Comparison of ENCODE assay signal across 8 cellular contexts in genomic region chr17:27471321-27472269, GRCh38. TPM values are rescaled to one million over a fixed set of nuclear protein-coding genes. Genes with fewer than 3 reads are reported as not detected.
A peak's percentile ranks its signal among the peaks of the same experiment; 100 is the strongest.
DNase-seq lines count a peak whose midpoint lies in the region; ATAC-seq and TF ChIP-seq lines count a peak whose summit lies in the region.

No MANE protein-coding gene starts in this region.

- WGBS in upper lobe of left lung, 2 donors, result 80 to 84% methylated on average over 12 to 14 of the region's 14 CpGs
- WGBS in lower leg skin, 2 donors, result 60% methylated on average over 14 of the region's 14 CpGs

- no peaks in the 10 kb centered on the region for H3K36me3 ChIP-seq in effector memory CD4-positive, alpha-beta T cell (ENCODE audit: control insufficient read depth, insufficient read depth, low read length)
- H3K36me3 ChIP-seq in upper lobe of left lung, result no peaks in the 10 kb centered on the region

- peak; percentile 54 for DNase-seq in activated CD4-positive, alpha-beta T cell treated with anti-CD3 and anti-CD28 coated beads for 1 hour
- peak; percentile 44 to 69 (median 61) for DNase-seq in effector memory CD4-positive, alpha-beta T cell
- peak; percentile 65 for DNase-seq in stimulated activated CD8-positive, alpha-beta memory T cell treated with anti-CD3 and anti-CD28 coated beads, Interleukin-12 subunit alpha, Interleukin-12 subunit beta, amount 100 ng/mL, for 24 hours (ENCODE audit: extremely low read depth)
- DNase-seq in HCEC 1CT, result no peak
- no peak for DNase-seq in upper lobe of left lung
- DNase-seq in lower leg skin (ENCODE audit: low spot score in 2 of 2), result no peak

- no peak for TF ChIP-seq EP300 in upper lobe of left lung (IDR thresholded peaks at IDR 0.05)

- intact Hi-C loops in lower leg skin (cut with DNase I; ENCODE audit: low total_unique reads), result no loop called here

- no peak for TF ChIP-seq POLR2A in upper lobe of left lung (IDR thresholded peaks at IDR 0.05)
- TF ChIP-seq POLR2A in lower leg skin (IDR thresholded peaks at IDR 0.05), result no peak

- TF ChIP-seq CTCF in upper lobe of left lung (IDR thresholded peaks at IDR 0.05) (no peak), lower leg skin (IDR thresholded peaks at IDR 0.05) (no peak)

- no peaks in the 10 kb centered on the region for H3K9me3 ChIP-seq in effector memory CD4-positive, alpha-beta T cell (ENCODE audit: control insufficient read depth, low read length)
- H3K9me3 ChIP-seq in upper lobe of left lung, result no peaks in the 10 kb centered on the region

- no peaks in the 10 kb centered on the region for H3K27me3 ChIP-seq in effector memory CD4-positive, alpha-beta T cell (replicated peaks; ENCODE audit: control insufficient read depth, insufficient read depth, low read length, poor library complexity, severe bottlenecking)
- H3K27me3 ChIP-seq in upper lobe of left lung, result no peaks in the 10 kb centered on the region

- H3K4me3 ChIP-seq in effector memory CD4-positive, alpha-beta T cell (ENCODE audit: insufficient read depth, low read depth, low read length, poor library complexity, severe bottlenecking), result no peak overlapping the region
- H3K4me3 ChIP-seq in upper lobe of left lung (no peak overlapping the region), lower leg skin (ENCODE audit: low read depth, poor library complexity, severe bottlenecking) (no peak overlapping the region)

- H3K4me1 ChIP-seq in effector memory CD4-positive, alpha-beta T cell (ENCODE audit: control insufficient read depth, insufficient read depth, low read length, poor library complexity, severe bottlenecking), result peaks cover 24% of the 10 kb centered on the region
- H3K4me1 ChIP-seq in upper lobe of left lung, result peaks cover 21 to 58% (median 24%) of the 10 kb centered on the region in 4 donors

- peak; percentile 72 for ATAC-seq in GM18867 (IDR thresholded peaks at IDR 0.05; ENCODE audit: unreplicated experiment)
- peak; percentile 50 for ATAC-seq in HG02973 (IDR thresholded peaks at IDR 0.05; ENCODE audit: unreplicated experiment)
- no peak for ATAC-seq in upper lobe of left lung (ENCODE audit: low FRiP score in 2 of 2)

- H3K27ac ChIP-seq in effector memory CD4-positive, alpha-beta T cell (ENCODE audit: insufficient read depth, low read length, poor library complexity, severe bottlenecking), result peak overlapping the region; percentile 76
- no peak overlapping the region for H3K27ac ChIP-seq in upper lobe of left lung

RNA-seq across cellular contexts. Expression of gene KSR1, which starts 15.3 kb away (rescaled TPM):
- total RNA-seq in upper lobe of left lung (10 to 100 TPM; 23.0 to 94.3 (median 60.9) TPM), lower leg skin (10 to 100 TPM; 26.0 to 37.5 (median 35.0) TPM)

Comparison
In these comparisons a context has a peak if more than half of its experiments do, and no peak if none do; other contexts are left out.
1. ATAC-seq: peak in GM18867 (single experiment) and HG02973 (single experiment); none in upper lobe of left lung (0 of 2).
2. DNase-seq: peak in activated CD4-positive, alpha-beta T cell treated with anti-CD3 and anti-CD28 coated beads for 1 hour (single experiment), effector memory CD4-positive, alpha-beta T cell (3 of 3) and stimulated activated CD8-positive, alpha-beta memory T cell treated with anti-CD3 and anti-CD28 coated beads, Interleukin-12 subunit alpha, Interleukin-12 subunit beta, amount 100 ng/mL, for 24 hours (single experiment); none in HCEC 1CT (single experiment), upper lobe of left lung (0 of 2) and lower leg skin (0 of 2).